ENCODE assay signal across 8 cellular contexts in the genomic region with DNA sequence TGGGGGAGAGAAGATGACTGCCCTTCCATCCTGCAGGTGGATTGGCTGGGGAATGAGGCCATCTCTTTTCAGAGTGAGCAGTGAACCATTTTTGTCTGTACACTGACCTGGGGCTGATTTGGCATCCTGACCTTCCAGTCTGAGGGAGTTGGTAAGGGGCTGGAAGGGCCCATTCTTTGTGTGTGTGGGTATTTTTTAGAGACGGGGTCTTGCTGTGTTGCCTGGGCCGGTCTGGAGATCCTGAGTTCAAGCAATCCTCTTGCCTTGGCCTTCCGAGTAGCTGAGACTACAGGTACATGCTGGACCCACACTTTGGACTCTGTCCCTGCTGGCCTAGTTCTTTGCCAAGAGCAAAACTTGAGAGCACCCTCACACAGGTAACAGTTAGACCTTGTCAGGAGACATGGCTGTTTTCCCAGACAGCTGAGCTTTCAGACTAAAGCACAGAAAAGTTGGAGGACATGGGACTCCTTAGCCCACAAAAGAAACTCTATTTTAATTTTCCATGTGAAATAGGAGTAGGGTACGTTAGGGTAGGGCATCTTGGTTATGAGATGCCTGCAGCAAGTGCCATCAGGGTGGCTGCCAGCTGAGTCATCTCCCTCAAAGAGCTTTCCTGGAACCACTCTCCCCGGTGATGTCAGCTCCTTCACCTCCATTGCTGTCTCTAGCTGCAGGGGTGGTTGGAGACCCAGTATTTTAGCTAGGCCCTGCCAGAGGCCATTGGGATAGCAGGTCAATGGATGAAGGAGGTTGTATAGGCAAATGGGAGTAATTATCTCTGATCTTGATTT.
A peak's percentile ranks its signal among the peaks of the same experiment; 100 is the strongest.
DNase-seq lines count a peak whose midpoint lies in the region; ATAC-seq, FAIRE-seq and TF ChIP-seq lines count a peak whose summit lies in the region.

No MANE protein-coding gene starts in this region.

- peak overlapping the region; percentile 81 for H3K27ac Mint-ChIP-seq in neural crest cell (ENCODE audit: unreplicated experiment)

- no peak for ATAC-seq in GM21529 (IDR thresholded peaks at IDR 0.05; ENCODE audit: unreplicated experiment)

- peaks cover 36 to 100% (median 82%) of the 10 kb centered on the region in 11 experiments for H3K36me3 ChIP-seq in BLaER1 treated with 17β-estradiol and CSF1 and Interleukin-3, amounts not matched to agents 10 nM and 100 nM
- H3K36me3 ChIP-seq in mammary epithelial cell (ENCODE audit: insufficient read depth, low read length), result no peaks in the 10 kb centered on the region

- DNase-seq in RCC 7860 (ENCODE audit: low spot score) (peak; percentile 74), mammary epithelial cell (peak; percentile 66), neural crest cell (ENCODE audit: low read depth, low spot score) (no peak), NCI-H526 (lab: John Stamatoyannopoulos, UW) (no peak), NCI-H187 treated with DMSO at 0.1 percent for 48 hours (lab: John Stamatoyannopoulos, UW) (no peak), DMS 273 treated with DMSO at 0.1 percent for 48 hours (lab: John Stamatoyannopoulos, UW) (no peak)

- dilution Hi-C loops in mammary epithelial cell (cut with HindIII; ENCODE audit: low sequenced_read_pairs), result no loop called here

- no peak overlapping the region for H3K4me3 ChIP-seq in BLaER1 treated with 17β-estradiol and CSF1 and Interleukin-3, amounts not matched to agents 10 nM and 100 nM
- no peak overlapping the region for H3K4me3 ChIP-seq in mammary epithelial cell (replicated peaks in 1 of 3; ENCODE audit: insufficient read depth in 1 of 3, low read depth in 2 of 3, low read length in 3 of 3)

- peaks cover 14% of the 10 kb centered on the region for H3K4me1 Mint-ChIP-seq in neural crest cell

- peak; percentile 77 for FAIRE-seq in RCC 7860 (lab: Jason Lieb, UNC)

- 8% methylated on average over 5 of the region's 5 CpGs for WGBS in mammary epithelial cell (ENCODE audit: low coverage, missing lambda C conversion rate)

- TF ChIP-seq CTCF in mammary epithelial cell (conservative IDR thresholded peaks at IDR 0.05 in 1 of 2, IDR thresholded peaks at IDR 0.05 in 1 of 2; ENCODE audit: extremely low read depth in 1 of 2, insufficient read depth in 1 of 2, low read depth in 1 of 2, low read length in 2 of 2) (no peak), neural crest cell (conservative IDR thresholded peaks at IDR 0.05) (no peak)

- H3K9ac ChIP-seq in BLaER1 treated with 17β-estradiol and CSF1 and Interleukin-3, amounts not matched to agents 10 nM and 100 nM, result no peak overlapping the region
- H3K9ac ChIP-seq in mammary epithelial cell (ENCODE audit: insufficient read depth, low read length), result no peak overlapping the region

- 0 out of 22 replicates have a peak overlapping the region, but pooled peaks of 1 of the 11 experiments have one; percentile 11 for H3K27ac ChIP-seq in BLaER1 treated with 17β-estradiol and CSF1 and Interleukin-3, amounts not matched to agents 10 nM and 100 nM
- H3K27ac ChIP-seq in mammary epithelial cell (ENCODE audit: insufficient read depth, low read depth, low read length), result peak overlapping the region; percentile 8

- peaks cover 26 to 28% (median 26%) of the 10 kb centered on the region in 11 experiments for H3K9me3 ChIP-seq in BLaER1 treated with 17β-estradiol and CSF1 and Interleukin-3, amounts not matched to agents 10 nM and 100 nM (replicated peaks in 1 of 11)
- peaks cover 9% of the 10 kb centered on the region for H3K9me3 ChIP-seq in mammary epithelial cell (replicated peaks; ENCODE audit: insufficient read depth, low read length)

- in situ Hi-C loops in mammary epithelial cell (cut with MboI; ENCODE audit: low sequenced_read_pairs in 2 of 2), result no loop called here

- no peaks in the 10 kb centered on the region for H3K79me2 ChIP-seq in mammary epithelial cell (ENCODE audit: insufficient read depth, low read length)

- peaks cover 50 to 79% (median 75%) of the 10 kb centered on the region in 10 experiments for H3K4me1 ChIP-seq in BLaER1 treated with 17β-estradiol and CSF1 and Interleukin-3, amounts not matched to agents 10 nM and 100 nM
- H3K4me1 ChIP-seq in mammary epithelial cell (ENCODE audit: insufficient read depth, low read length), result peaks cover 40% of the 10 kb centered on the region

- peaks cover 68 to 100% (median 86%) of the 10 kb centered on the region in 11 experiments; a peak in 21 of 22 replicates for H4K20me1 ChIP-seq in BLaER1 treated with 17β-estradiol and CSF1 and Interleukin-3, amounts not matched to agents 10 nM and 100 nM
- no peaks in the 10 kb centered on the region for H4K20me1 ChIP-seq in mammary epithelial cell (ENCODE audit: insufficient read depth, low read length)

- peaks cover 5% of the 10 kb centered on the region for H3K9me3 Mint-ChIP-seq in neural crest cell

- H3K4me2 ChIP-seq in BLaER1 treated with 17β-estradiol and CSF1 and Interleukin-3, amounts not matched to agents 10 nM and 100 nM, result peak overlapping the region; percentile 24 to 94 (median 89); a peak in 18 of 22 replicates
- H3K4me2 ChIP-seq in mammary epithelial cell (ENCODE audit: insufficient read depth, low read depth, low read length), result peak overlapping the region; percentile 43

- BruUV-seq in mammary epithelial cell (replicated peaks; lab: Mats Ljungman, UMichigan), result no TSS peak

- no peaks in the 10 kb centered on the region for H3K27me3 ChIP-seq in BLaER1 treated with 17β-estradiol and CSF1 and Interleukin-3, amounts not matched to agents 10 nM and 100 nM
- no peaks in the 10 kb centered on the region for H3K27me3 ChIP-seq in mammary epithelial cell (ENCODE audit: insufficient read depth, low read length)

- intact Hi-C loops in mammary epithelial cell (cut with micrococcal nuclease), result no loop called here

- no peaks in the 10 kb centered on the region for H3K27me3 Mint-ChIP-seq in neural crest cell (ENCODE audit: low read depth)

- CTCF ChIA-PET in mammary epithelial cell (lab: Charles Lee; ENCODE audit: low non-redundant PET), result interaction anchor here (0.5 to 0.8 kb wide), 3 partner anchors 18 to 487 kb away, joined by 3 to 7 read pairs (median 4); no protein-coding TSS in a partner anchor

- no peak overlapping the region for H3K4me3 Mint-ChIP-seq in neural crest cell

- no peak overlapping the region for H2AFZ ChIP-seq in mammary epithelial cell (ENCODE audit: low read depth, low read length)

- peaks cover 28% of the 10 kb centered on the region for H3K36me3 Mint-ChIP-seq in neural crest cell (ENCODE audit: low read depth)

Comparison
In these comparisons a context has a peak if more than half of its experiments do, and no peak if none do; other contexts are left out.
1. DNase-seq: peak in RCC 7860 (single experiment) and mammary epithelial cell (single experiment); none in neural crest cell (single experiment), NCI-H526 (0 of 2), NCI-H187 treated with DMSO at 0.1 percent for 48 hours (single experiment) and DMS 273 treated with DMSO at 0.1 percent for 48 hours (single experiment).